Comparison of ENCODE assay signal across 23 cellular contexts in genomic region chr11:462107-462890, GRCh38. TPM values are rescaled to one million over a fixed set of nuclear protein-coding genes. Genes with fewer than 3 reads are reported as not detected.
DNase-seq lines count a peak whose midpoint lies in the region; ATAC-seq, FAIRE-seq and TF ChIP-seq lines count a peak whose summit lies in the region.
"Had no signal": no experiment of that assay in that cellular context is flagged by ENCODE, and none has a peak within 500 bp of the region (broad histone marks: within the 10 kb centered on the region; RNA-seq: fewer than 3 reads in every experiment).

No MANE protein-coding gene starts in this region.

- H3K36me3 ChIP-seq in right atrium auricular region (peaks cover 4% of the 10 kb centered on the region), kidney (ENCODE audit: control insufficient read depth in 1 of 2, insufficient read depth in 2 of 2, low read length in 2 of 2) (no peaks in the 10 kb centered on the region), osteoblast (ENCODE audit: insufficient read depth, low read length) (peaks cover 8% of the 10 kb centered on the region)

- H4K20me1 ChIP-seq in osteoblast (ENCODE audit: insufficient read depth, low read length): peaks cover 10% of the 10 kb centered on the region

- no peak for ATAC-seq in left ventricle myocardium superior

- H3K27me3 ChIP-seq in right atrium auricular region (no peaks in the 10 kb centered on the region), osteoblast (ENCODE audit: insufficient read depth, low read length) (no peaks in the 10 kb centered on the region)
- H3K27me3 ChIP-seq: MG63 had no signal

- intact Hi-C loops in left ventricle myocardium superior (cut with micrococcal nuclease) (no loop called here), kidney (cut with DNase I) (no loop called here)

- H3K9me3 ChIP-seq in right atrium auricular region: no peaks in the 10 kb centered on the region
- H3K9me3 ChIP-seq in kidney (ENCODE audit: control insufficient read depth in 1 of 2, low read length in 2 of 2): no peaks in the 10 kb centered on the region
- no peaks in the 10 kb centered on the region for H3K9me3 ChIP-seq in osteoblast (ENCODE audit: low read depth, low read length)
- H3K9me3 ChIP-seq: MG63 had no signal

- DNase-seq in left ventricle myocardium superior: peak; percentile 26
- DNase-seq in right atrium auricular region (ENCODE audit: low spot score): no peak
- peak; percentile 59 for DNase-seq in kidney
- DNase-seq in osteoblast (ENCODE audit: insufficient read length, low spot score, missing footprints): peak; percentile 85
- no peak for DNase-seq in NCI-H1694 treated with DMSO at 0.1 percent for 48 hours (lab: John Stamatoyannopoulos, UW)
- DNase-seq in islet precursor cell: no peak
- no peak for DNase-seq in T-helper 2 cell treated with Interferon-gamma antibody and Interleukin-4, amounts not matched to agents 5 μg/mL and 100 μg/mL, for 36 hours (ENCODE audit: low spot score)
- DNase-seq: DMS153, DND-41, KG1, MG63, NCI-H1105 treated with DMSO at 0.1 percent for 48 hours, NCI-H146, NCI-H2029, NCI-H526 treated with DMSO at 0.1 percent for 48 hours, PC-9, SHP77 had no signal

- FAIRE-seq in kidney (lab: Jason Lieb, UNC): no peak
- FAIRE-seq: GM12892 had no signal

- no peaks in the 10 kb centered on the region for H3K9me3 Mint-ChIP-seq in T-helper 2 cell treated with Interferon-gamma antibody and Interleukin-4, amounts not matched to agents 5 μg/mL and 100 μg/mL, for 36 hours

- no peak overlapping the region for H3K27ac ChIP-seq in right atrium auricular region
- H3K27ac ChIP-seq in kidney (ENCODE audit: low read depth in 2 of 2, low read length in 2 of 2): no peak overlapping the region
- H3K27ac ChIP-seq in osteoblast (ENCODE audit: low read depth, low read length): no peak overlapping the region
- H3K27ac ChIP-seq: PC-9 had no signal

- H3K4me2 ChIP-seq in osteoblast (ENCODE audit: insufficient read depth, low read length): no peak overlapping the region
- H3K4me2 ChIP-seq: PC-9 had no signal

- no peak overlapping the region for H2AFZ ChIP-seq in osteoblast (ENCODE audit: low read length)
- H2AFZ ChIP-seq: PC-9 had no signal

- TF ChIP-seq CTCF in right atrium auricular region (IDR thresholded peaks at IDR 0.05): no peak
- TF ChIP-seq CTCF in kidney (IDR thresholded peaks at IDR 0.05; ENCODE audit: borderline replicate concordance, extremely low read depth, insufficient read depth): no peak
- no peak for TF ChIP-seq CTCF in osteoblast (IDR thresholded peaks at IDR 0.05; ENCODE audit: extremely low read depth, low read depth, low read length)

- no peak overlapping the region for H3K4me3 Mint-ChIP-seq in T-helper 2 cell treated with Interferon-gamma antibody and Interleukin-4, amounts not matched to agents 5 μg/mL and 100 μg/mL, for 36 hours

- peaks cover 3% of the 10 kb centered on the region for H3K4me1 Mint-ChIP-seq in T-helper 2 cell treated with Interferon-gamma antibody and Interleukin-4, amounts not matched to agents 5 μg/mL and 100 μg/mL, for 36 hours (ENCODE audit: low read depth)

- H3K36me3 Mint-ChIP-seq in T-helper 2 cell treated with Interferon-gamma antibody and Interleukin-4, amounts not matched to agents 5 μg/mL and 100 μg/mL, for 36 hours (ENCODE audit: low read depth): peaks cover 2% of the 10 kb centered on the region

- H3K4me3 ChIP-seq in right atrium auricular region (no peak overlapping the region), kidney (ENCODE audit: low read length in 2 of 2) (no peak overlapping the region), osteoblast (ENCODE audit: insufficient read depth, low read length) (no peak overlapping the region)
- H3K4me3 ChIP-seq: MG63, PC-9 had no signal

- H3K79me2 ChIP-seq in osteoblast (ENCODE audit: insufficient read depth, low read length): peaks cover 20% of the 10 kb centered on the region

- H3K27ac Mint-ChIP-seq in T-helper 2 cell treated with Interferon-gamma antibody and Interleukin-4, amounts not matched to agents 5 μg/mL and 100 μg/mL, for 36 hours: no peak overlapping the region

- H3K9ac ChIP-seq in kidney (ENCODE audit: low read length in 2 of 2): no peak overlapping the region

- H3K4me1 ChIP-seq in right atrium auricular region (peaks cover 0 to 25% of the 10 kb centered on the region in 2 donors), kidney (ENCODE audit: control insufficient read depth in 1 of 2, insufficient read depth in 1 of 2, low read depth in 1 of 2, low read length in 2 of 2) (no peaks in the 10 kb centered on the region), osteoblast (ENCODE audit: insufficient read depth, low read length) (no peaks in the 10 kb centered on the region)

- H3K27me3 Mint-ChIP-seq in T-helper 2 cell treated with Interferon-gamma antibody and Interleukin-4, amounts not matched to agents 5 μg/mL and 100 μg/mL, for 36 hours (ENCODE audit: low read depth): no peaks in the 10 kb centered on the region

RNA-seq across cellular contexts. Expression of gene PTDSS2, which starts 12.2 kb away (rescaled TPM):
- total RNA-seq in left ventricle myocardium superior (31.8 TPM), right atrium auricular region (10 to 100 TPM; 26.8 to 32.5 TPM), kidney (28.5 TPM), osteoblast (33.0 and 36.2 TPM in 2 replicates)
- 37.7 TPM for polyA plus RNA-seq in kidney (ENCODE audit: insufficient read depth, low read depth, low replicate concordance)

RNA-seq across cellular contexts. Expression of gene ANO9, which starts 20.5 kb away (rescaled TPM):
- total RNA-seq in left ventricle myocardium superior (1.3 TPM), right atrium auricular region (under 1 TPM; 0.11 to 0.75 TPM), kidney (21.8 TPM), osteoblast (under 0.01 TPM in 1 of 2 replicates, not detected in the other)
- 11.3 TPM for polyA plus RNA-seq in kidney (ENCODE audit: insufficient read depth, low read depth, low replicate concordance)
- total RNA-seq: A172, H4, RPMI7951, SK-MEL-5 had no signal
- polyA plus RNA-seq: BJ had no signal

RNA-seq across cellular contexts. Expression of gene RNH1, which starts 44.7 kb away (rescaled TPM):
- 171 TPM for total RNA-seq in left ventricle myocardium superior
- total RNA-seq in right atrium auricular region: 100 to 1,000 TPM; 185 to 248 TPM
- 191 TPM for total RNA-seq in kidney
- 171 TPM for polyA plus RNA-seq in kidney (ENCODE audit: insufficient read depth, low read depth, low replicate concordance)
- 441 and 506 TPM in 2 replicates for total RNA-seq in osteoblast

RNA-seq across cellular contexts. Expression of gene SIGIRR, which starts 47.5 kb away (rescaled TPM):
- total RNA-seq in left ventricle myocardium superior: 47.5 TPM
- 10 to 100 TPM; 26.6 to 33.3 TPM for total RNA-seq in right atrium auricular region
- total RNA-seq in kidney: 89.1 TPM
- polyA plus RNA-seq in kidney (ENCODE audit: insufficient read depth, low read depth, low replicate concordance): 181 TPM
- total RNA-seq in osteoblast: 10.9 and 14.5 TPM in 2 replicates

Comparison
In these comparisons a context has a peak if more than half of its experiments do, and no peak if none do; other contexts are left out.
1. DNase-seq: peak in left ventricle myocardium superior (single experiment), kidney (single experiment) and osteoblast (single experiment); none in right atrium auricular region (single experiment), NCI-H1694 treated with DMSO at 0.1 percent for 48 hours (single experiment), islet precursor cell (single experiment) and T-helper 2 cell treated with Interferon-gamma antibody and Interleukin-4, amounts not matched to agents 5 μg/mL and 100 μg/mL, for 36 hours (single experiment).